Comparison of ENCODE assay signal across 16 cellular contexts in the genomic region with DNA sequence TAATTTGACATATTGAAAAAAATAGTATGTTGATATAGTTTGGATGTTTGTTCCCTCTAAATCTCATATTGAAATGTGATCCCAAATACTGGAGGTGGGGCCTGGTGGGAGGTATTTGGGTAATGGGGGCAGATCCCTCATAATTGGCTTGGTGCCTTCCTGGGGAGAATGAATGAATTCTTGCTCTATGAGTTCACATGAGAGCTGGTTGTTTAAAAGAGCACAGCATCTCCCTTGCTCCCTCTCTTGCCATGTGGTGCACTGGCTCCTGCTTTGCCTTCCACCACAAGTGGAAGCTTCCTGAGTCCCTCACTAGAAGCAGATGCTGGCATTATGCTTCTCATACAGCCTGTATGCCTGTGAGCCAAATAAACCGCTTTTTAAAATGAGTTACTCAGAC.
DNase-seq lines count a peak whose midpoint lies in the region; ATAC-seq and TF ChIP-seq lines count a peak whose summit lies in the region.
"Had no signal": no experiment of that assay in that cellular context is flagged by ENCODE, and none has a peak within 500 bp of the region (broad histone marks: within the 10 kb centered on the region; RNA-seq: fewer than 3 reads in every experiment).

No MANE protein-coding gene starts in this region.

- CTCF ChIA-PET in SK-N-SH (lab: Yijun Ruan, JAX) = no interaction called here

- H3K4me3 ChIP-seq in SK-N-SH (ENCODE audit: low read depth in 2 of 2, low read length in 1 of 2) = peak overlapping the region in 1 of 2 experiments; percentile 18; a peak in 1 of 4 replicates
- no peak overlapping the region for H3K4me3 ChIP-seq in RWPE2 (ENCODE audit: severe bottlenecking)
- no peak overlapping the region for H3K4me3 ChIP-seq in fibroblast of pulmonary artery (replicated peaks; ENCODE audit: low read depth, low read length)
- no peak overlapping the region for H3K4me3 ChIP-seq in smooth muscle cell
- H3K4me3 ChIP-seq: A549 had no signal

- TF ChIP-seq CTCF in SK-N-SH (IDR thresholded peaks at IDR 0.05) (no peak), RWPE2 (IDR thresholded peaks at IDR 0.05; ENCODE audit: poor library complexity, severe bottlenecking) (no peak), fibroblast of pulmonary artery (IDR thresholded peaks at IDR 0.05; ENCODE audit: low read length, missing control alignments) (no peak), smooth muscle cell (IDR thresholded peaks at IDR 0.05; ENCODE audit: borderline replicate concordance, insufficient read depth, poor library complexity, severe bottlenecking) (no peak)

- H4K20me1 ChIP-seq in SK-N-SH (ENCODE audit: insufficient read depth) = no peaks in the 10 kb centered on the region
- no peaks in the 10 kb centered on the region for H4K20me1 ChIP-seq in smooth muscle cell (ENCODE audit: low read depth)

- H2AFZ ChIP-seq in SK-N-SH (ENCODE audit: low read depth) = no peak overlapping the region
- no peak overlapping the region for H2AFZ ChIP-seq in smooth muscle cell (ENCODE audit: low read depth)

- no peaks in the 10 kb centered on the region for H3K4me1 Mint-ChIP-seq in activated naive CD8-positive, alpha-beta T cell treated with anti-CD3 and anti-CD28 coated beads, Interleukin-2, amount 50 U/mL, for 24 hours
- H3K4me1 Mint-ChIP-seq: CD8-positive, alpha-beta memory T cell; IgD-negative memory B cell had no signal

- no peaks in the 10 kb centered on the region for H3K27me3 Mint-ChIP-seq in activated naive CD8-positive, alpha-beta T cell treated with anti-CD3 and anti-CD28 coated beads, Interleukin-2, amount 50 U/mL, for 24 hours
- H3K27me3 Mint-ChIP-seq: CD8-positive, alpha-beta memory T cell; IgD-negative memory B cell had no signal

- H3K4me3 Mint-ChIP-seq in activated naive CD8-positive, alpha-beta T cell treated with anti-CD3 and anti-CD28 coated beads, Interleukin-2, amount 50 U/mL, for 24 hours = no peak overlapping the region
- H3K4me3 Mint-ChIP-seq: activated CD8-positive, alpha-beta T cell treated with anti-CD3 and anti-CD28 coated beads, Interleukin-2, amount 10 ng/mL, durations not matched to agents 7 days and 5 days; CD8-positive, alpha-beta memory T cell; IgD-negative memory B cell had no signal

- peaks cover 15% of the 10 kb centered on the region for H3F3A ChIP-seq in SK-N-SH (replicated peaks; ENCODE audit: insufficient read depth)
- H3F3A ChIP-seq in smooth muscle cell (ENCODE audit: low read depth) = no peaks in the 10 kb centered on the region

- POLR2A ChIA-PET in SK-N-SH (lab: Yijun Ruan, JAX) = no interaction called here

- WGBS in SK-N-SH (ENCODE audit: low lambda C conversion rate) = 93% methylated on average over 1 of the region's 1 CpG
- WGBS in smooth muscle cell (ENCODE audit: low lambda C conversion rate) = 86% methylated on average over 1 of the region's 1 CpG

- H3K27ac ChIP-seq in SK-N-SH (ENCODE audit: low read depth in 2 of 2, low read length in 1 of 2) (peak overlapping the region in 1 of 2 experiments; percentile 45; a peak in 1 of 4 replicates), RWPE2 (ENCODE audit: poor library complexity, severe bottlenecking) (peak overlapping the region; percentile 1), smooth muscle cell (ENCODE audit: low read depth) (peak overlapping the region; percentile 12)
- H3K27ac ChIP-seq: A549, WERI-Rb-1 had no signal

- H3K9me3 Mint-ChIP-seq in activated naive CD8-positive, alpha-beta T cell treated with anti-CD3 and anti-CD28 coated beads, Interleukin-2, amount 50 U/mL, for 24 hours = peaks cover 8% of the 10 kb centered on the region

- H3K9ac ChIP-seq in SK-N-SH = no peak overlapping the region
- no peak overlapping the region for H3K9ac ChIP-seq in smooth muscle cell (ENCODE audit: low read depth)

- ATAC-seq in SK-N-SH treated with all-trans-retinoic acid at 6 μM for 48 hours = 0 out of 3 replicates have a peak, but pooled peaks have one; percentile 20
- no peak; the same call in 2 of the 3 replicates for ATAC-seq in RWPE2 (ENCODE audit: low read depth)
- ATAC-seq in activated naive CD8-positive, alpha-beta T cell treated with anti-CD3 and anti-CD28 coated beads, Interleukin-2, amount 50 U/mL, for 24 hours = no peak
- no peak for ATAC-seq in GM18870 (IDR thresholded peaks at IDR 0.05; ENCODE audit: unreplicated experiment)
- ATAC-seq: activated CD8-positive, alpha-beta T cell treated with anti-CD3 and anti-CD28 coated beads, Interleukin-2, amount 10 ng/mL, durations not matched to agents 7 days and 5 days had no signal

- H3K36me3 Mint-ChIP-seq in activated naive CD8-positive, alpha-beta T cell treated with anti-CD3 and anti-CD28 coated beads, Interleukin-2, amount 50 U/mL, for 24 hours (ENCODE audit: low read depth) = no peaks in the 10 kb centered on the region

- H3K4me2 ChIP-seq in SK-N-SH (no peak overlapping the region), smooth muscle cell (no peak overlapping the region)
- H3K4me2 ChIP-seq: A549 had no signal

- no peaks in the 10 kb centered on the region; the same call in 1 of the 2 replicates for H3K79me2 ChIP-seq in SK-N-SH (ENCODE audit: insufficient read depth)
- H3K79me2 ChIP-seq in smooth muscle cell (ENCODE audit: low read depth) = peaks cover 6% of the 10 kb centered on the region

- H3K4me1 ChIP-seq in SK-N-SH (ENCODE audit: control insufficient read depth in 1 of 2, insufficient read depth in 2 of 2, low read depth in 1 of 2, low read length in 1 of 2) = peaks cover 0 to 17% of the 10 kb centered on the region in 2 experiments; a peak in 2 of 4 replicates
- H3K4me1 ChIP-seq in RWPE2 (ENCODE audit: insufficient read depth, poor library complexity, severe bottlenecking) = peaks cover 15% of the 10 kb centered on the region
- no peaks in the 10 kb centered on the region for H3K4me1 ChIP-seq in smooth muscle cell (ENCODE audit: low read depth)
- H3K4me1 ChIP-seq: A549 had no signal

- DNase-seq in SK-N-SH (no peak), RWPE2 (ENCODE audit: low spot score) (no peak), fibroblast of pulmonary artery (ENCODE audit: low read depth) (peak; percentile 39), smooth muscle cell (lab: John Stamatoyannopoulos, UW; ENCODE audit: unreplicated experiment) (no peak), SK-N-DZ (ENCODE audit: low spot score) (no peak)
- DNase-seq in activated naive CD8-positive, alpha-beta T cell treated with anti-CD3 and anti-CD28 coated beads, Interleukin-2, amount 50 U/mL, for 24 hours = no peak
- DNase-seq: activated CD8-positive, alpha-beta T cell treated with anti-CD3 and anti-CD28 coated beads, Interleukin-2, amount 10 ng/mL, durations not matched to agents 7 days and 5 days; CD8-positive, alpha-beta memory T cell; glutamatergic neuron; NCI-H2029 treated with DMSO at 0.1 percent for 48 hours; NCI-H526; WERI-Rb-1 had no signal

- H3K27me3 ChIP-seq in SK-N-SH (ENCODE audit: insufficient read depth) = no peaks in the 10 kb centered on the region
- no peaks in the 10 kb centered on the region for H3K27me3 ChIP-seq in RWPE2 (ENCODE audit: insufficient read depth, poor library complexity, severe bottlenecking)
- no peaks in the 10 kb centered on the region for H3K27me3 ChIP-seq in smooth muscle cell (ENCODE audit: low read depth)

- no peak for TF ChIP-seq EP300 in SK-N-SH (IDR thresholded peaks at IDR 0.05; ENCODE audit: borderline replicate concordance in 1 of 2, low read depth in 1 of 2, low read length in 1 of 2)

- H3K9me2 ChIP-seq in SK-N-SH = no peaks in the 10 kb centered on the region

- no peak for TF ChIP-seq RAD21 in SK-N-SH (IDR thresholded peaks at IDR 0.05; ENCODE audit: low read length)

- H3K36me3 ChIP-seq in SK-N-SH (replicated peaks in 1 of 2; ENCODE audit: control insufficient read depth in 1 of 2, insufficient read depth in 2 of 2, low read length in 1 of 2) = peaks cover 0 to 62% of the 10 kb centered on the region in 2 experiments
- H3K36me3 ChIP-seq in RWPE2 (ENCODE audit: low read depth) = peaks cover 46% of the 10 kb centered on the region
- H3K36me3 ChIP-seq in smooth muscle cell (ENCODE audit: low read depth) = peaks cover 3% of the 10 kb centered on the region
- H3K36me3 ChIP-seq: WERI-Rb-1 had no signal

- H3K27ac Mint-ChIP-seq in activated naive CD8-positive, alpha-beta T cell treated with anti-CD3 and anti-CD28 coated beads, Interleukin-2, amount 50 U/mL, for 24 hours = no peak overlapping the region
- H3K27ac Mint-ChIP-seq: activated CD8-positive, alpha-beta T cell treated with anti-CD3 and anti-CD28 coated beads, Interleukin-2, amount 10 ng/mL, durations not matched to agents 7 days and 5 days; CD8-positive, alpha-beta memory T cell; IgD-negative memory B cell had no signal

- H3K9me3 ChIP-seq in SK-N-SH = no peaks in the 10 kb centered on the region
- no peaks in the 10 kb centered on the region for H3K9me3 ChIP-seq in RWPE2 (ENCODE audit: severe bottlenecking)
- H3K9me3 ChIP-seq in smooth muscle cell (replicated peaks; ENCODE audit: low read depth) = no peaks in the 10 kb centered on the region
- H3K9me3 ChIP-seq: A549 had no signal

TF ChIP-seq in SK-N-SH treated with all-trans-retinoic acid at 6 μM for 48 hours, 23 proteins besides CTCF, POLR2A, EP300 and RAD21 (continues in another document):
- no peak for TF ChIP-seq ZNF70 (CRISPR knock-in tag; IDR thresholded peaks at IDR 0.05)
- no peak for TF ChIP-seq ZFP3 (CRISPR knock-in tag; IDR thresholded peaks at IDR 0.05)
- TF ChIP-seq TCF4 (CRISPR knock-in tag; IDR thresholded peaks at IDR 0.05; ENCODE audit: borderline replicate concordance) = no peak
- TF ChIP-seq OSR1 (CRISPR knock-in tag; IDR thresholded peaks at IDR 0.05) = no peak

TF ChIP-seq in SK-N-SH, 30 proteins besides CTCF, POLR2A, EP300 and RAD21 (continues in another document):
- no peak for TF ChIP-seq YY1 (IDR thresholded peaks at IDR 0.05; ENCODE audit: low read depth)
- TF ChIP-seq GABPA (IDR thresholded peaks at IDR 0.05; ENCODE audit: low read depth) = no peak
- no peak for TF ChIP-seq SMC3 (IDR thresholded peaks at IDR 0.05; ENCODE audit: low read depth, low read length)
- TF ChIP-seq FOXJ3 (CRISPR knock-in tag; IDR thresholded peaks at IDR 0.05) = no peak
- TF ChIP-seq MXI1 (IDR thresholded peaks at IDR 0.05; ENCODE audit: low read depth, low read length) = no peak
- TF ChIP-seq, protein P1, sequence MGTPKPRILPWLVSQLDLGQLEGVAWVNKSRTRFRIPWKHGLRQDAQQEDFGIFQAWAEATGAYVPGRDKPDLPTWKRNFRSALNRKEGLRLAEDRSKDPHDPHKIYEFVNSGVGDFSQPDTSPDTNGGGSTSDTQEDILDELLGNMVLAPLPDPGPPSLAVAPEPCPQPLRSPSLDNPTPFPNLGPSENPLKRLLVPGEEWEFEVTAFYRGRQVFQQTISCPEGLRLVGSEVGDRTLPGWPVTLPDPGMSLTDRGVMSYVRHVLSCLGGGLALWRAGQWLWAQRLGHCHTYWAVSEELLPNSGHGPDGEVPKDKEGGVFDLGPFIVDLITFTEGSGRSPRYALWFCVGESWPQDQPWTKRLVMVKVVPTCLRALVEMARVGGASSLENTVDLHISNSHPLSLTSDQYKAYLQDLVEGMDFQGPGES (IDR thresholded peaks at IDR 0.05; ENCODE audit: low read depth, low read length) = no peak
- TF ChIP-seq RXRA (IDR thresholded peaks at IDR 0.05; ENCODE audit: borderline replicate concordance, low read depth) = no peak
